Comparison of ENCODE assay signal across 32 cellular contexts in genomic region chr2:2892378-2892777, GRCh38.
"Had no signal": no experiment of that assay in that cellular context is flagged by ENCODE, and none has a peak within 500 bp of the region (broad histone marks: within the 10 kb centered on the region; RNA-seq: fewer than 3 reads in every experiment).

No MANE protein-coding gene starts in this region.

- H3K4me1 ChIP-seq: SJSA1 had no signal

- H3K4me3 Mint-ChIP-seq: activated B cell treated with CpG ODN at 0.5 μM for 24 hours; activated CD4-positive, alpha-beta memory T cell treated with anti-CD3 and anti-CD28 coated beads for 36 hours; activated CD8-positive, alpha-beta memory T cell treated with anti-CD3 and anti-CD28 coated beads, Interleukin-2, amount 10 ng/mL, durations not matched to agents 7 days and 5 days; activated naive CD4-positive, alpha-beta T cell treated with anti-CD3 and anti-CD28 coated beads, Interleukin-2, amount 10 ng/mL, durations not matched to agents 7 days and 5 days; activated naive CD8-positive, alpha-beta T cell; activated naive CD8-positive, alpha-beta T cell treated with anti-CD3 and anti-CD28 coated beads, Interleukin-2, amount 50 U/mL, for 24 hours; activated T-cell treated with anti-CD3 and anti-CD28 coated beads, Interleukin-2, amount 50 U/mL, for 24 hours had no signal

- H3K4me1 Mint-ChIP-seq: activated B cell treated with CpG ODN at 0.5 μM for 24 hours; activated CD8-positive, alpha-beta memory T cell treated with anti-CD3 and anti-CD28 coated beads, Interleukin-2, amount 10 ng/mL, durations not matched to agents 7 days and 5 days; activated naive CD4-positive, alpha-beta T cell treated with anti-CD3 and anti-CD28 coated beads, Interleukin-2, amount 10 ng/mL, durations not matched to agents 7 days and 5 days; activated naive CD8-positive, alpha-beta T cell treated with anti-CD3 and anti-CD28 coated beads, Interleukin-2, amount 50 U/mL, for 24 hours had no signal

- DNase-seq: activated B cell treated with CpG ODN at 0.5 μM for 24 hours; activated CD4-positive, alpha-beta memory T cell treated with anti-CD3 and anti-CD28 coated beads for 36 hours; activated CD4-positive, alpha-beta T cell treated with anti-CD3 and anti-CD28 coated beads for 4 hours; activated CD4-positive, alpha-beta T cell treated with anti-CD3 and anti-CD28 coated beads, Interleukin-2, amount 50 U/mL, for 1 hour; activated CD4-positive, CD25-positive, alpha-beta regulatory T cell treated with anti-CD3 and anti-CD28 coated beads, Interleukin-2, amount 50 U/mL, for 72 hours; activated CD8-positive, alpha-beta memory T cell treated with anti-CD3 and anti-CD28 coated beads, Interleukin-2, amount 10 ng/mL, durations not matched to agents 7 days and 5 days; activated naive CD4-positive, alpha-beta T cell treated with anti-CD3 and anti-CD28 coated beads, Interleukin-2, amount 10 ng/mL, durations not matched to agents 7 days and 5 days; activated naive CD8-positive, alpha-beta T cell treated with anti-CD3 and anti-CD28 coated beads, Interleukin-2, amount 50 U/mL, for 24 hours; activated T-cell treated with anti-CD3 and anti-CD28 coated beads, Interleukin-2, amount 50 U/mL, for 24 hours; anterior cingulate cortex; brain microvascular endothelial cell; central memory CD4-positive, alpha-beta T cell; MM.1S; MV-4-11; NCI-H1092; NCI-H1436 treated with DMSO at 0.1 percent for 48 hours; NCI-H1694 treated with DMSO at 0.1 percent for 48 hours; NCI-H2029; NCI-H226; NCI-H446 treated with DMSO at 0.1 percent for 48 hours; NCI-H524 treated with DMSO at 0.1 percent for 48 hours; SHP77 treated with DMSO at 0.1 percent for 48 hours; SK-N-SH; SW 1271; T-helper 1 cell; T-helper 2 cell; T-helper 9 cell had no signal

- H3K27ac ChIP-seq: brain microvascular endothelial cell, KMS-11, SJSA1, VCaP had no signal

- H3K9me3 Mint-ChIP-seq: activated B cell treated with CpG ODN at 0.5 μM for 24 hours; activated CD4-positive, alpha-beta memory T cell treated with anti-CD3 and anti-CD28 coated beads for 36 hours; activated naive CD4-positive, alpha-beta T cell treated with anti-CD3 and anti-CD28 coated beads, Interleukin-2, amount 10 ng/mL, durations not matched to agents 7 days and 5 days; activated naive CD8-positive, alpha-beta T cell treated with anti-CD3 and anti-CD28 coated beads, Interleukin-2, amount 50 U/mL, for 24 hours; activated T-cell treated with anti-CD3 and anti-CD28 coated beads, Interleukin-2, amount 50 U/mL, for 24 hours; activated T-helper 2 cell treated with anti-CD3 and anti-CD28 coated beads, Interferon-gamma antibody, Interleukin-2, Interleukin-4, amounts not matched to agents 10 μg/mL and 5 μg/mL and 100 μg/mL, durations not matched to agents 14 hours and 24 hours and 36 hours had no signal

- H3K9me3 ChIP-seq: SK-N-SH had no signal

- H3K27ac Mint-ChIP-seq: activated B cell treated with CpG ODN at 0.5 μM for 24 hours; activated CD4-positive, alpha-beta memory T cell treated with anti-CD3 and anti-CD28 coated beads for 36 hours; activated CD8-positive, alpha-beta memory T cell treated with anti-CD3 and anti-CD28 coated beads, Interleukin-2, amount 10 ng/mL, durations not matched to agents 7 days and 5 days; activated naive CD4-positive, alpha-beta T cell treated with anti-CD3 and anti-CD28 coated beads, Interleukin-2, amount 10 ng/mL, durations not matched to agents 7 days and 5 days; activated naive CD8-positive, alpha-beta T cell; activated naive CD8-positive, alpha-beta T cell treated with anti-CD3 and anti-CD28 coated beads, Interleukin-2, amount 50 U/mL, for 24 hours; activated T-cell treated with anti-CD3 and anti-CD28 coated beads, Interleukin-2, amount 50 U/mL, for 24 hours; activated T-helper 2 cell treated with anti-CD3 and anti-CD28 coated beads, Interferon-gamma antibody, Interleukin-2, Interleukin-4, amounts not matched to agents 10 μg/mL and 5 μg/mL and 100 μg/mL, durations not matched to agents 14 hours and 24 hours and 36 hours had no signal

- H3K36me3 Mint-ChIP-seq: activated CD4-positive, alpha-beta memory T cell treated with anti-CD3 and anti-CD28 coated beads for 36 hours; activated CD8-positive, alpha-beta memory T cell treated with anti-CD3 and anti-CD28 coated beads, Interleukin-2, amount 10 ng/mL, durations not matched to agents 7 days and 5 days; activated naive CD4-positive, alpha-beta T cell treated with anti-CD3 and anti-CD28 coated beads, Interleukin-2, amount 10 ng/mL, durations not matched to agents 7 days and 5 days; activated naive CD8-positive, alpha-beta T cell had no signal

- H3K4me2 ChIP-seq: KMS-11, SK-N-SH had no signal

- H3K9ac ChIP-seq: KMS-11, SK-N-SH had no signal

- H3K27me3 ChIP-seq: brain microvascular endothelial cell, SJSA1 had no signal

- H3K27me3 Mint-ChIP-seq: activated B cell treated with CpG ODN at 0.5 μM for 24 hours; activated CD8-positive, alpha-beta memory T cell treated with anti-CD3 and anti-CD28 coated beads, Interleukin-2, amount 10 ng/mL, durations not matched to agents 7 days and 5 days; activated naive CD8-positive, alpha-beta T cell; activated T-cell treated with anti-CD3 and anti-CD28 coated beads, Interleukin-2, amount 50 U/mL, for 24 hours had no signal
